ENCODE assay signal across 2 cellular contexts in the genomic region with DNA sequence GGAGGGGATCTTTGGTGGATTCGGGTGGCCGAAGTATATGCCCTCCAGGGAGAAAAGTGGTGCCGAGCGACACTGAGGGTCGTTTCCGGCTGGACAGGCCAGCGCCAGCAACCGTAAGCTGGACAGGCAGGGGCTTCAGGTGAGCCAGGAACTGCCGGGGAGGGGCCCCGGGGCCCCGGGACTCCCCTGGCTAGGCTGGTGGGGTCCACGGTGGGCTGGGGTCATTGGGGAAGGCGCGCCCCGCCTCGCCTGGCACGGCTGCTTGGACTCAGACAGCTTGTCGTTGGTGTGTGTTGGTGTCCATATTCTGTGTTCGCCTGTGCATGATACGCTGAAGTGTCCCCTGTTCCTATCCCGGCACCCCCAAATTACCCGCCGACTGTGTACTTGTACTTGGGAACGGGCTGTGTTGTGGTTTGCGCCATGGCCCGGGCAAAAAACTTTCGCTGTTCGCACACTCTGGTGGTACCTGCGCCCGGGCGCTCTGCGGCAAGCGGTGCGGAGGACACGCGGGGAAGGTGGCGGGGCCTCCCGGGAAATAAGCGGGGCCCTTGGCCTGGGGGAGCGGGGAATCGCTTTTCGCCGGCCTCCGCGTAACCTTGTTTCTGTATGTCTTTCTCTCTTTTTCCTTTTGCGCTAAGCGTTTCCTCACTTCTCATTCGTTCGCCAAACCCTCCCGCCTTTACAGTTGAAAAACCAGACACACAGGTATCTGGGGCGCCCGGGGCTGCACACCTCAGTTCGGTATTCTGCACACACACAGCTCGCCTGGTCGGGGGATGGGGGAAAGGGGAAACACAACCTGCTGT.
TF ChIP-seq lines count a peak whose summit lies in the region.

No MANE protein-coding gene starts in this region.

TF ChIP-seq in SK-N-SH, 30 proteins besides CTCF, POLR2A, EP300 and RAD21 (continued from another document):
- TF ChIP-seq, protein P1, sequence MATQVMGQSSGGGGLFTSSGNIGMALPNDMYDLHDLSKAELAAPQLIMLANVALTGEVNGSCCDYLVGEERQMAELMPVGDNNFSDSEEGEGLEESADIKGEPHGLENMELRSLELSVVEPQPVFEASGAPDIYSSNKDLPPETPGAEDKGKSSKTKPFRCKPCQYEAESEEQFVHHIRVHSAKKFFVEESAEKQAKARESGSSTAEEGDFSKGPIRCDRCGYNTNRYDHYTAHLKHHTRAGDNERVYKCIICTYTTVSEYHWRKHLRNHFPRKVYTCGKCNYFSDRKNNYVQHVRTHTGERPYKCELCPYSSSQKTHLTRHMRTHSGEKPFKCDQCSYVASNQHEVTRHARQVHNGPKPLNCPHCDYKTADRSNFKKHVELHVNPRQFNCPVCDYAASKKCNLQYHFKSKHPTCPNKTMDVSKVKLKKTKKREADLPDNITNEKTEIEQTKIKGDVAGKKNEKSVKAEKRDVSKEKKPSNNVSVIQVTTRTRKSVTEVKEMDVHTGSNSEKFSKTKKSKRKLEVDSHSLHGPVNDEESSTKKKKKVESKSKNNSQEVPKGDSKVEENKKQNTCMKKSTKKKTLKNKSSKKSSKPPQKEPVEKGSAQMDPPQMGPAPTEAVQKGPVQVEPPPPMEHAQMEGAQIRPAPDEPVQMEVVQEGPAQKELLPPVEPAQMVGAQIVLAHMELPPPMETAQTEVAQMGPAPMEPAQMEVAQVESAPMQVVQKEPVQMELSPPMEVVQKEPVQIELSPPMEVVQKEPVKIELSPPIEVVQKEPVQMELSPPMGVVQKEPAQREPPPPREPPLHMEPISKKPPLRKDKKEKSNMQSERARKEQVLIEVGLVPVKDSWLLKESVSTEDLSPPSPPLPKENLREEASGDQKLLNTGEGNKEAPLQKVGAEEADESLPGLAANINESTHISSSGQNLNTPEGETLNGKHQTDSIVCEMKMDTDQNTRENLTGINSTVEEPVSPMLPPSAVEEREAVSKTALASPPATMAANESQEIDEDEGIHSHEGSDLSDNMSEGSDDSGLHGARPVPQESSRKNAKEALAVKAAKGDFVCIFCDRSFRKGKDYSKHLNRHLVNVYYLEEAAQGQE (IDR thresholded peaks at IDR 0.05; ENCODE audit: low read depth, low read length) = no peak
- TF ChIP-seq, protein P2, sequence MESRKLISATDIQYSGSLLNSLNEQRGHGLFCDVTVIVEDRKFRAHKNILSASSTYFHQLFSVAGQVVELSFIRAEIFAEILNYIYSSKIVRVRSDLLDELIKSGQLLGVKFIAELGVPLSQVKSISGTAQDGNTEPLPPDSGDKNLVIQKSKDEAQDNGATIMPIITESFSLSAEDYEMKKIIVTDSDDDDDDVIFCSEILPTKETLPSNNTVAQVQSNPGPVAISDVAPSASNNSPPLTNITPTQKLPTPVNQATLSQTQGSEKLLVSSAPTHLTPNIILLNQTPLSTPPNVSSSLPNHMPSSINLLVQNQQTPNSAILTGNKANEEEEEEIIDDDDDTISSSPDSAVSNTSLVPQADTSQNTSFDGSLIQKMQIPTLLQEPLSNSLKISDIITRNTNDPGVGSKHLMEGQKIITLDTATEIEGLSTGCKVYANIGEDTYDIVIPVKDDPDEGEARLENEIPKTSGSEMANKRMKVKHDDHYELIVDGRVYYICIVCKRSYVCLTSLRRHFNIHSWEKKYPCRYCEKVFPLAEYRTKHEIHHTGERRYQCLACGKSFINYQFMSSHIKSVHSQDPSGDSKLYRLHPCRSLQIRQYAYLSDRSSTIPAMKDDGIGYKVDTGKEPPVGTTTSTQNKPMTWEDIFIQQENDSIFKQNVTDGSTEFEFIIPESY (IDR thresholded peaks at IDR 0.05; ENCODE audit: borderline replicate concordance, low read depth) = no peak

TF ChIP-seq in SK-N-SH treated with all-trans-retinoic acid at 6 μM for 48 hours, 23 proteins besides CTCF, POLR2A, EP300 and RAD21:
- TF ChIP-seq, protein P3, sequence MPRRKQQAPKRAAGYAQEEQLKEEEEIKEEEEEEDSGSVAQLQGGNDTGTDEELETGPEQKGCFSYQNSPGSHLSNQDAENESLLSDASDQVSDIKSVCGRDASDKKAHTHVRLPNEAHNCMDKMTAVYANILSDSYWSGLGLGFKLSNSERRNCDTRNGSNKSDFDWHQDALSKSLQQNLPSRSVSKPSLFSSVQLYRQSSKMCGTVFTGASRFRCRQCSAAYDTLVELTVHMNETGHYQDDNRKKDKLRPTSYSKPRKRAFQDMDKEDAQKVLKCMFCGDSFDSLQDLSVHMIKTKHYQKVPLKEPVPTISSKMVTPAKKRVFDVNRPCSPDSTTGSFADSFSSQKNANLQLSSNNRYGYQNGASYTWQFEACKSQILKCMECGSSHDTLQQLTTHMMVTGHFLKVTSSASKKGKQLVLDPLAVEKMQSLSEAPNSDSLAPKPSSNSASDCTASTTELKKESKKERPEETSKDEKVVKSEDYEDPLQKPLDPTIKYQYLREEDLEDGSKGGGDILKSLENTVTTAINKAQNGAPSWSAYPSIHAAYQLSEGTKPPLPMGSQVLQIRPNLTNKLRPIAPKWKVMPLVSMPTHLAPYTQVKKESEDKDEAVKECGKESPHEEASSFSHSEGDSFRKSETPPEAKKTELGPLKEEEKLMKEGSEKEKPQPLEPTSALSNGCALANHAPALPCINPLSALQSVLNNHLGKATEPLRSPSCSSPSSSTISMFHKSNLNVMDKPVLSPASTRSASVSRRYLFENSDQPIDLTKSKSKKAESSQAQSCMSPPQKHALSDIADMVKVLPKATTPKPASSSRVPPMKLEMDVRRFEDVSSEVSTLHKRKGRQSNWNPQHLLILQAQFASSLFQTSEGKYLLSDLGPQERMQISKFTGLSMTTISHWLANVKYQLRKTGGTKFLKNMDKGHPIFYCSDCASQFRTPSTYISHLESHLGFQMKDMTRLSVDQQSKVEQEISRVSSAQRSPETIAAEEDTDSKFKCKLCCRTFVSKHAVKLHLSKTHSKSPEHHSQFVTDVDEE (CRISPR knock-in tag; IDR thresholded peaks at IDR 0.05) = no peak
- TF ChIP-seq, protein P4, sequence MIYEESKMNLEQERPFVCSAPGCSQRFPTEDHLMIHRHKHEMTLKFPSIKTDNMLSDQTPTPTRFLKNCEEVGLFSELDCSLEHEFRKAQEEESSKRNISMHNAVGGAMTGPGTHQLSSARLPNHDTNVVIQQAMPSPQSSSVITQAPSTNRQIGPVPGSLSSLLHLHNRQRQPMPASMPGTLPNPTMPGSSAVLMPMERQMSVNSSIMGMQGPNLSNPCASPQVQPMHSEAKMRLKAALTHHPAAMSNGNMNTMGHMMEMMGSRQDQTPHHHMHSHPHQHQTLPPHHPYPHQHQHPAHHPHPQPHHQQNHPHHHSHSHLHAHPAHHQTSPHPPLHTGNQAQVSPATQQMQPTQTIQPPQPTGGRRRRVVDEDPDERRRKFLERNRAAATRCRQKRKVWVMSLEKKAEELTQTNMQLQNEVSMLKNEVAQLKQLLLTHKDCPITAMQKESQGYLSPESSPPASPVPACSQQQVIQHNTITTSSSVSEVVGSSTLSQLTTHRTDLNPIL (CRISPR knock-in tag; IDR thresholded peaks at IDR 0.05; ENCODE audit: low read depth) = no peak
- TF ChIP-seq TOX (CRISPR knock-in tag; IDR thresholded peaks at IDR 0.05; ENCODE audit: borderline replicate concordance) = no peak
- no peak for TF ChIP-seq TCF4 (CRISPR knock-in tag; IDR thresholded peaks at IDR 0.05; ENCODE audit: borderline replicate concordance)
- no peak for TF ChIP-seq PPARA (CRISPR knock-in tag; IDR thresholded peaks at IDR 0.05; ENCODE audit: borderline replicate concordance)
- TF ChIP-seq RARB (CRISPR knock-in tag; IDR thresholded peaks at IDR 0.05) = no peak
- TF ChIP-seq OSR1 (CRISPR knock-in tag; IDR thresholded peaks at IDR 0.05) = no peak
- TF ChIP-seq, protein P5, sequence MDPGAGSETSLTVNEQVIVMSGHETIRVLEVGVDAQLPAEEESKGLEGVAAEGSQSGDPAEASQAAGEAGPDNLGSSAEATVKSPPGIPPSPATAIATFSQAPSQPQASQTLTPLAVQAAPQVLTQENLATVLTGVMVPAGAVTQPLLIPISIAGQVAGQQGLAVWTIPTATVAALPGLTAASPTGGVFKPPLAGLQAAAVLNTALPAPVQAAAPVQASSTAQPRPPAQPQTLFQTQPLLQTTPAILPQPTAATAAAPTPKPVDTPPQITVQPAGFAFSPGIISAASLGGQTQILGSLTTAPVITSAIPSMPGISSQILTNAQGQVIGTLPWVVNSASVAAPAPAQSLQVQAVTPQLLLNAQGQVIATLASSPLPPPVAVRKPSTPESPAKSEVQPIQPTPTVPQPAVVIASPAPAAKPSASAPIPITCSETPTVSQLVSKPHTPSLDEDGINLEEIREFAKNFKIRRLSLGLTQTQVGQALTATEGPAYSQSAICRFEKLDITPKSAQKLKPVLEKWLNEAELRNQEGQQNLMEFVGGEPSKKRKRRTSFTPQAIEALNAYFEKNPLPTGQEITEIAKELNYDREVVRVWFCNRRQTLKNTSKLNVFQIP (CRISPR knock-in tag; IDR thresholded peaks at IDR 0.05; ENCODE audit: borderline replicate concordance, low read depth) = no peak
- no peak for TF ChIP-seq BACH2 (CRISPR knock-in tag; IDR thresholded peaks at IDR 0.05; ENCODE audit: borderline replicate concordance)
- no peak for TF ChIP-seq CSDC2 (CRISPR knock-in tag; IDR thresholded peaks at IDR 0.05)
- no peak for TF ChIP-seq ESRRG (CRISPR knock-in tag; IDR thresholded peaks at IDR 0.05)
- TF ChIP-seq ARNTL (CRISPR knock-in tag; IDR thresholded peaks at IDR 0.05; ENCODE audit: borderline replicate concordance, low read depth) = no peak
- TF ChIP-seq ZNF8 (CRISPR knock-in tag; IDR thresholded peaks at IDR 0.05) = no peak
- no peak for TF ChIP-seq GLIS3 (CRISPR knock-in tag; IDR thresholded peaks at IDR 0.05)
- TF ChIP-seq ZFP30 (CRISPR knock-in tag; IDR thresholded peaks at IDR 0.05) = no peak
- TF ChIP-seq, protein P6, sequence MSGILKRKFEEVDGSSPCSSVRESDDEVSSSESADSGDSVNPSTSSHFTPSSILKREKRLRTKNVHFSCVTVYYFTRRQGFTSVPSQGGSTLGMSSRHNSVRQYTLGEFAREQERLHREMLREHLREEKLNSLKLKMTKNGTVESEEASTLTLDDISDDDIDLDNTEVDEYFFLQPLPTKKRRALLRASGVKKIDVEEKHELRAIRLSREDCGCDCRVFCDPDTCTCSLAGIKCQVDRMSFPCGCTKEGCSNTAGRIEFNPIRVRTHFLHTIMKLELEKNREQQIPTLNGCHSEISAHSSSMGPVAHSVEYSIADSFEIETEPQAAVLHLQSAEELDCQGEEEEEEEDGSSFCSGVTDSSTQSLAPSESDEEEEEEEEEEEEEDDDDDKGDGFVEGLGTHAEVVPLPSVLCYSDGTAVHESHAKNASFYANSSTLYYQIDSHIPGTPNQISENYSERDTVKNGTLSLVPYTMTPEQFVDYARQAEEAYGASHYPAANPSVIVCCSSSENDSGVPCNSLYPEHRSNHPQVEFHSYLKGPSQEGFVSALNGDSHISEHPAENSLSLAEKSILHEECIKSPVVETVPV (CRISPR knock-in tag; IDR thresholded peaks at IDR 0.05) = no peak
- TF ChIP-seq ZNF70 (CRISPR knock-in tag; IDR thresholded peaks at IDR 0.05) = no peak
